ENCODE assay signal across 1 cellular context in the genomic region with DNA sequence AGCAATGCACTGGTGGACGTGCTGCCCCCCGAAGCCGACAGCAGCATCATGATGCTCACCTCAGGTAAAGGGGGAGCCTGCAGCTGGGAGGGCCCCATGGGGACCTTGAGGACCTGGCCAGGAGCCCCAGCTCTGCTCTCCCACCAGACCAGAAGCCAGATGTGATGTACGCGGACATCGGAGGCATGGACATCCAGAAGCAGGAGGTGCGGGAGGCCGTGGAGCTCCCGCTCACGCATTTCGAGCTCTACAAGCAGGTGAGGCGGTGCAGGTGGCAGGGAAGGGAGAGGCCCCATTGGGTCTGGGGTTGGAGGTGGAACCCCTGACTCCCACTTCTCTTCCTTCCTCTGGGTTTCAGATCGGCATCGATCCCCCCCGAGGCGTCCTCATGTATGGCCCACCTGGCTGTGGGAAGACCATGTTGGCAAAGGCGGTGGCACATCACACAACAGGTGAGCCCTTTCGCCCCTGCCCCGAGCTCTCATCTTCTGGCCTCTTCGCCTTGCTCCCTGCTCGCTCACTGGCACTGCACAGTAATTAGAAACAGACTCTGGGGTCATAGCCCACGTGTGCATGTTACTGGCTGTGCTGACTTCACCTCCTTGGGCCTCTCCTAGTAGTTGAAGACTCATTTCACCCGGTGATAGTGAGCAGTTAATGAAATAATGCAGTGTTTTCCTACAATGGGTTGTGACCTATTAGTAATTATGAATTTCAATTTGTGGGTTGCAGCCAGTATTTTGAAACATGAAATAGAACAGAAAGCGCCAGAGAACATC.
TF ChIP-seq lines count a peak whose summit lies in the region.

No MANE protein-coding gene starts in this region.

TF ChIP-seq in K562, 482 proteins besides CTCF, POLR2A, EP300 and RAD21:
- no peak for TF ChIP-seq BDP1 (IDR thresholded peaks at IDR 0.05; ENCODE audit: insufficient read depth, insufficient read length)
- TF ChIP-seq RBFOX2 (IDR thresholded peaks at IDR 0.05; ENCODE audit: low read depth, low read length), result peak; percentile 46
- TF ChIP-seq, protein P1, sequence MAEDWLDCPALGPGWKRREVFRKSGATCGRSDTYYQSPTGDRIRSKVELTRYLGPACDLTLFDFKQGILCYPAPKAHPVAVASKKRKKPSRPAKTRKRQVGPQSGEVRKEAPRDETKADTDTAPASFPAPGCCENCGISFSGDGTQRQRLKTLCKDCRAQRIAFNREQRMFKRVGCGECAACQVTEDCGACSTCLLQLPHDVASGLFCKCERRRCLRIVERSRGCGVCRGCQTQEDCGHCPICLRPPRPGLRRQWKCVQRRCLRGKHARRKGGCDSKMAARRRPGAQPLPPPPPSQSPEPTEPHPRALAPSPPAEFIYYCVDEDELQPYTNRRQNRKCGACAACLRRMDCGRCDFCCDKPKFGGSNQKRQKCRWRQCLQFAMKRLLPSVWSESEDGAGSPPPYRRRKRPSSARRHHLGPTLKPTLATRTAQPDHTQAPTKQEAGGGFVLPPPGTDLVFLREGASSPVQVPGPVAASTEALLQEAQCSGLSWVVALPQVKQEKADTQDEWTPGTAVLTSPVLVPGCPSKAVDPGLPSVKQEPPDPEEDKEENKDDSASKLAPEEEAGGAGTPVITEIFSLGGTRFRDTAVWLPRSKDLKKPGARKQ (CRISPR knock-in tag; IDR thresholded peaks at IDR 0.05), result no peak
- no peak for TF ChIP-seq FOXP1 (CRISPR knock-in tag; IDR thresholded peaks at IDR 0.05)
- TF ChIP-seq, protein P2, sequence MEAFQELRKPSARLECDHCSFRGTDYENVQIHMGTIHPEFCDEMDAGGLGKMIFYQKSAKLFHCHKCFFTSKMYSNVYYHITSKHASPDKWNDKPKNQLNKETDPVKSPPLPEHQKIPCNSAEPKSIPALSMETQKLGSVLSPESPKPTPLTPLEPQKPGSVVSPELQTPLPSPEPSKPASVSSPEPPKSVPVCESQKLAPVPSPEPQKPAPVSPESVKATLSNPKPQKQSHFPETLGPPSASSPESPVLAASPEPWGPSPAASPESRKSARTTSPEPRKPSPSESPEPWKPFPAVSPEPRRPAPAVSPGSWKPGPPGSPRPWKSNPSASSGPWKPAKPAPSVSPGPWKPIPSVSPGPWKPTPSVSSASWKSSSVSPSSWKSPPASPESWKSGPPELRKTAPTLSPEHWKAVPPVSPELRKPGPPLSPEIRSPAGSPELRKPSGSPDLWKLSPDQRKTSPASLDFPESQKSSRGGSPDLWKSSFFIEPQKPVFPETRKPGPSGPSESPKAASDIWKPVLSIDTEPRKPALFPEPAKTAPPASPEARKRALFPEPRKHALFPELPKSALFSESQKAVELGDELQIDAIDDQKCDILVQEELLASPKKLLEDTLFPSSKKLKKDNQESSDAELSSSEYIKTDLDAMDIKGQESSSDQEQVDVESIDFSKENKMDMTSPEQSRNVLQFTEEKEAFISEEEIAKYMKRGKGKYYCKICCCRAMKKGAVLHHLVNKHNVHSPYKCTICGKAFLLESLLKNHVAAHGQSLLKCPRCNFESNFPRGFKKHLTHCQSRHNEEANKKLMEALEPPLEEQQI (IDR thresholded peaks at IDR 0.05), result no peak
- TF ChIP-seq SMAD2 (IDR thresholded peaks at IDR 0.05; ENCODE audit: low read depth, low read length), result no peak
- TF ChIP-seq KLF13 (tag; IDR thresholded peaks at IDR 0.05; ENCODE audit: borderline replicate concordance, low read depth), result no peak
TF ChIP-seq in K562: peak in this region for 1.
